In the genomic region with DNA sequence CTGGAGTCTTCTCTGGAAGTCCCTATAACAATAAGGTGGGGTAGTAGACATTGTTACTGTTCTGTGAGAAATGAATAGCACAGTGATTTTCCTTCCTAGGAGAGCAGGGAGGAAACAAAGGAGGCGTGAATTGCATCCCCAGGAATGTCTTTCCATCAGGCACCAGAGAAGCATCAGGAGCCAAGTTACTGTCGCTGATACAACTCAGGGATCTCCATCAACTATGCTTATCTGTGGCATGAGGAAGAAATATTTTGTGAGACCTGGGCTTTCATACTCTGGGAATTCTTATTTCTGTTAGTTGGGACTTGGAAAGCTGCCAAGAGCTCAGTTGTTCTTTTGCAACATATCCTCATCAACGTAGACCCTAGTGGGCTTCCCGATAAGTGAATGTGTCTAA, we compare ENCODE assay signal across 25 cellular contexts.
"Had no signal": no experiment of that assay in that cellular context is flagged by ENCODE, and none has a peak within 500 bp of the region (broad histone marks: within the 10 kb centered on the region; RNA-seq: fewer than 3 reads in every experiment).

No MANE protein-coding gene starts in this region.

- H3K27ac ChIP-seq: brain microvascular endothelial cell, pancreas, prostate gland, tibial nerve had no signal

- H3K36me3 Mint-ChIP-seq: activated naive CD8-positive, alpha-beta T cell; naive thymus-derived CD4-positive, alpha-beta T cell had no signal

- H3K9me3 Mint-ChIP-seq: activated T-cell treated with anti-CD3 and anti-CD28 coated beads, Interleukin-2, amount 50 U/mL, for 72 hours; naive thymus-derived CD4-positive, alpha-beta T cell had no signal

- H3K4me3 Mint-ChIP-seq: activated naive CD8-positive, alpha-beta T cell; activated T-cell treated with anti-CD3 and anti-CD28 coated beads, Interleukin-2, amount 50 U/mL, for 72 hours; effector memory CD8-positive, alpha-beta T cell; naive thymus-derived CD4-positive, alpha-beta T cell had no signal

- H3K4me1 Mint-ChIP-seq: naive thymus-derived CD4-positive, alpha-beta T cell had no signal

- H3K27me3 Mint-ChIP-seq: activated naive CD8-positive, alpha-beta T cell; effector memory CD8-positive, alpha-beta T cell had no signal

- H3K36me3 ChIP-seq: brain microvascular endothelial cell, pancreas, prostate gland, tibial nerve had no signal

- H3K9me3 ChIP-seq: pancreas, prostate gland, tibial nerve had no signal

- FAIRE-seq: endothelial cell of umbilical vein, keratinocyte, pancreas had no signal

- H3K4me3 ChIP-seq: pancreas, prostate gland, smooth muscle cell, tibial nerve had no signal

- H3K4me2 ChIP-seq: smooth muscle cell had no signal

- ATAC-seq: activated T-cell treated with anti-CD3 and anti-CD28 coated beads, Interleukin-2, amount 50 U/mL, for 72 hours; effector memory CD8-positive, alpha-beta T cell; left cardiac atrium; left ventricle myocardium superior; naive thymus-derived CD4-positive, alpha-beta T cell; pancreas had no signal

- DNase-seq: activated CD4-positive, alpha-beta T cell treated with anti-CD3 and anti-CD28 coated beads for 4 hours; activated CD4-positive, alpha-beta T cell treated with anti-CD3 and anti-CD28 coated beads, Interleukin-2, amount 50 U/mL, for 4 hours; activated naive CD4-positive, alpha-beta T cell treated with Interleukin-2 at 50 U/mL for 16 hours; activated T-cell treated with anti-CD3 and anti-CD28 coated beads for 4 hours; activated T-cell treated with anti-CD3 and anti-CD28 coated beads, Interleukin-2, amount 50 U/mL, for 72 hours; aorta; brain microvascular endothelial cell; cortex of kidney; effector memory CD8-positive, alpha-beta T cell; foreskin melanocyte; left cardiac atrium; left ventricle myocardium superior; mammary epithelial cell; midbrain; naive thymus-derived CD4-positive, alpha-beta T cell; nucleus accumbens; pancreas; stimulated activated CD4-positive, alpha-beta T cell treated with anti-CD3 and anti-CD28 coated beads, Interleukin-1b, Interleukin-23, amount 100 ng/mL, for 48 hours; stimulated activated naive CD4-positive, alpha-beta T cell had no signal

- H3K4me1 ChIP-seq: pancreas, prostate gland, tibial nerve had no signal

- H3K27ac Mint-ChIP-seq: activated naive CD8-positive, alpha-beta T cell; activated T-cell treated with anti-CD3 and anti-CD28 coated beads, Interleukin-2, amount 50 U/mL, for 72 hours; effector memory CD8-positive, alpha-beta T cell; naive thymus-derived CD4-positive, alpha-beta T cell had no signal

- H3K27me3 ChIP-seq: brain microvascular endothelial cell, pancreas, tibial nerve had no signal
